17 cellular contexts compared by ENCODE assay signal in the genomic region with DNA sequence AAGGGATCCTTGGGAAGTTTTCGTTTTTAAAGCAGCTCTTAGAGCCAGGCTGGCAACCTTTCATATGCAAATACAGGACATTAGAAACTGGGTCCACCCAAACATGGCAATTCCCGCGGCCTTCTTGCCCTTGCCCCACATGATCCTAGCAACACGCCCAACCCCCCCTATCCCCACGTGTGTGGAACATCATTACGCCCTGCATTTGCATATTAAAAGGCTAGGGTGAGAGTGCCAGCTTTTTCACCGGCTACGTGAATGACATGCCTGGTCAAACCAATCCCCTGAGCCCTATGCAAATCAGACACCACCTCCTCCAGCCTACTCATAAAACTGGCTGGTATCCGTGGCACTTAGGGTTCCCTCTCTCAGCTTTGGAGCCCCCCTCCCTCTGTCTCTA.
"Had no signal": no experiment of that assay in that cellular context is flagged by ENCODE, and none has a peak within 500 bp of the region (broad histone marks: within the 10 kb centered on the region; RNA-seq: fewer than 3 reads in every experiment).

No MANE protein-coding gene starts in this region.

- H3K27ac Mint-ChIP-seq: activated CD4-positive, alpha-beta memory T cell treated with anti-CD3 and anti-CD28 coated beads for 36 hours; activated CD4-positive, alpha-beta T cell treated with anti-CD3 and anti-CD28 coated beads for 36 hours; activated naive CD8-positive, alpha-beta T cell treated with anti-CD3 and anti-CD28 coated beads, Interleukin-2, amount 10 ng/mL, durations not matched to agents 7 days and 5 days; dendritic cell treated with granulocyte-macrophage colony-stimulating factor and Interleukin-4, amounts not matched to agents 40 ng/mL and 50 ng/mL, for 4 days; natural killer cell had no signal

- H3K36me3 ChIP-seq: cardiac muscle cell, esophagus squamous epithelium, upper lobe of left lung had no signal

- H3K9ac ChIP-seq: parathyroid adenoma had no signal

- H3K4me2 ChIP-seq: smooth muscle cell had no signal

- ATAC-seq: activated CD4-positive, alpha-beta T cell treated with anti-CD3 and anti-CD28 coated beads for 36 hours; natural killer cell; sciatic nerve had no signal

- H3K36me3 Mint-ChIP-seq: activated CD4-positive, alpha-beta memory T cell treated with anti-CD3 and anti-CD28 coated beads for 36 hours; activated naive CD8-positive, alpha-beta T cell treated with anti-CD3 and anti-CD28 coated beads, Interleukin-2, amount 10 ng/mL, durations not matched to agents 7 days and 5 days; natural killer cell had no signal

- H3K4me3 Mint-ChIP-seq: activated CD4-positive, alpha-beta memory T cell treated with anti-CD3 and anti-CD28 coated beads for 36 hours; activated CD4-positive, alpha-beta T cell treated with anti-CD3 and anti-CD28 coated beads for 36 hours; activated naive CD8-positive, alpha-beta T cell treated with anti-CD3 and anti-CD28 coated beads, Interleukin-2, amount 10 ng/mL, durations not matched to agents 7 days and 5 days; dendritic cell treated with granulocyte-macrophage colony-stimulating factor and Interleukin-4, amounts not matched to agents 40 ng/mL and 50 ng/mL, for 4 days; natural killer cell had no signal

- H3K27me3 ChIP-seq: cardiac muscle cell, esophagus squamous epithelium, testis, upper lobe of left lung had no signal

- H3K4me1 Mint-ChIP-seq: activated CD4-positive, alpha-beta T cell treated with anti-CD3 and anti-CD28 coated beads for 36 hours; activated naive CD8-positive, alpha-beta T cell treated with anti-CD3 and anti-CD28 coated beads, Interleukin-2, amount 10 ng/mL, durations not matched to agents 7 days and 5 days; natural killer cell had no signal

- H2AFZ ChIP-seq: parathyroid adenoma had no signal

- H3K27ac ChIP-seq: cardiac muscle cell, esophagus squamous epithelium, parathyroid adenoma, testis, upper lobe of left lung had no signal

- H3K4me3 ChIP-seq: cardiac muscle cell, esophagus squamous epithelium, smooth muscle cell, testis, upper lobe of left lung had no signal

- DNase-seq: activated CD4-positive, alpha-beta memory T cell treated with anti-CD3 and anti-CD28 coated beads for 36 hours; activated CD4-positive, alpha-beta T cell treated with anti-CD3 and anti-CD28 coated beads for 36 hours; activated naive CD4-positive, alpha-beta T cell; activated naive CD8-positive, alpha-beta T cell treated with anti-CD3 and anti-CD28 coated beads, Interleukin-2, amount 10 ng/mL, durations not matched to agents 7 days and 5 days; amygdala; effector memory CD4-positive, alpha-beta T cell; esophagus squamous epithelium; natural killer cell; stimulated activated CD4-positive, alpha-beta T cell treated with anti-CD3 and anti-CD28 coated beads, Interleukin-4, amount 100 ng/mL, for 1 hour; T-helper 2 cell; testis; upper lobe of left lung had no signal

- H3K27me3 Mint-ChIP-seq: activated CD4-positive, alpha-beta T cell treated with anti-CD3 and anti-CD28 coated beads for 36 hours had no signal

- H3K9me3 ChIP-seq: esophagus squamous epithelium, testis, upper lobe of left lung had no signal

- H3K4me1 ChIP-seq: esophagus squamous epithelium, parathyroid adenoma, testis, upper lobe of left lung had no signal
